9 cellular contexts compared by ENCODE assay signal in genomic region chr20:19947611-19948264, GRCh38.
A peak's percentile ranks its signal among the peaks of the same experiment; 100 is the strongest.
DNase-seq lines count a peak whose midpoint lies in the region; ATAC-seq and TF ChIP-seq lines count a peak whose summit lies in the region.
"Had no signal": no experiment of that assay in that cellular context is flagged by ENCODE, and none has a peak within 500 bp of the region (broad histone marks: within the 10 kb centered on the region; RNA-seq: fewer than 3 reads in every experiment).

No MANE protein-coding gene starts in this region.

- H3K4me3 Mint-ChIP-seq in activated CD4-positive, alpha-beta T cell treated with anti-CD3 and anti-CD28 coated beads, Interleukin-2, amount 10 ng/mL, durations not matched to agents 7 days and 5 days, result no peak overlapping the region
- H3K4me3 Mint-ChIP-seq: T-helper 1 cell treated with Interleukin-12 subunit alpha and Interleukin-12 subunit beta and Interleukin-4 antibody, amounts not matched to agents 30 μg/mL and 1 μg/mL, for 36 hours had no signal

- no peak overlapping the region for H3K27ac Mint-ChIP-seq in activated CD4-positive, alpha-beta T cell treated with anti-CD3 and anti-CD28 coated beads, Interleukin-2, amount 10 ng/mL, durations not matched to agents 7 days and 5 days
- H3K27ac Mint-ChIP-seq: T-helper 1 cell treated with Interleukin-12 subunit alpha and Interleukin-12 subunit beta and Interleukin-4 antibody, amounts not matched to agents 30 μg/mL and 1 μg/mL, for 36 hours had no signal

- H3K4me1 Mint-ChIP-seq in activated CD4-positive, alpha-beta T cell treated with anti-CD3 and anti-CD28 coated beads, Interleukin-2, amount 10 ng/mL, durations not matched to agents 7 days and 5 days, result peaks cover 5% of the 10 kb centered on the region

- POLR2A ChIA-PET in activated CD4-positive, alpha-beta T cell treated with anti-CD3 and anti-CD28 coated beads, Interleukin-2, amount 10 ng/mL, durations not matched to agents 7 days and 5 days (lab: Charles Lee), result no interaction called here

- no peaks in the 10 kb centered on the region for H3K27me3 Mint-ChIP-seq in activated CD4-positive, alpha-beta T cell treated with anti-CD3 and anti-CD28 coated beads, Interleukin-2, amount 10 ng/mL, durations not matched to agents 7 days and 5 days

- peak; percentile 32 for DNase-seq in EL
- peak; percentile 66 for DNase-seq in fibroblast of mammary gland (ENCODE audit: low read depth)
- no peak for DNase-seq in NCI-H1092 (lab: John Stamatoyannopoulos, UW)
- no peak for DNase-seq in NCI-H2196 treated with DMSO at 0.1 percent for 48 hours (lab: John Stamatoyannopoulos, UW; ENCODE audit: unreplicated experiment)
- DNase-seq in activated CD4-positive, alpha-beta T cell treated with anti-CD3 and anti-CD28 coated beads for 1 hour, result no peak
- no peak for DNase-seq in activated CD4-positive, alpha-beta T cell treated with anti-CD3 and anti-CD28 coated beads, Interleukin-2, amount 10 ng/mL, durations not matched to agents 7 days and 5 days

- no peak overlapping the region for H3K4me3 ChIP-seq in fibroblast of mammary gland (ENCODE audit: control insufficient read depth, low read depth, low read length)

- no peak for TF ChIP-seq CTCF in fibroblast of mammary gland (conservative IDR thresholded peaks at IDR 0.05; ENCODE audit: control insufficient read depth, insufficient read depth, low read depth, low read length)

- no peaks in the 10 kb centered on the region for H3K36me3 Mint-ChIP-seq in activated CD4-positive, alpha-beta T cell treated with anti-CD3 and anti-CD28 coated beads, Interleukin-2, amount 10 ng/mL, durations not matched to agents 7 days and 5 days (ENCODE audit: low read depth)

- ATAC-seq in GM21381 (IDR thresholded peaks at IDR 0.05; ENCODE audit: unreplicated experiment) (peak; percentile 48), HG03565 (IDR thresholded peaks at IDR 0.05; ENCODE audit: unreplicated experiment) (peak; percentile 69)

- CTCF ChIA-PET in activated CD4-positive, alpha-beta T cell treated with anti-CD3 and anti-CD28 coated beads, Interleukin-2, amount 10 ng/mL, durations not matched to agents 7 days and 5 days (lab: Charles Lee), result no interaction called here

- H3K9me3 Mint-ChIP-seq in activated CD4-positive, alpha-beta T cell treated with anti-CD3 and anti-CD28 coated beads, Interleukin-2, amount 10 ng/mL, durations not matched to agents 7 days and 5 days, result no peaks in the 10 kb centered on the region
- H3K9me3 Mint-ChIP-seq: T-helper 1 cell treated with Interleukin-12 subunit alpha and Interleukin-12 subunit beta and Interleukin-4 antibody, amounts not matched to agents 30 μg/mL and 1 μg/mL, for 36 hours had no signal

Comparison
In these comparisons a context has a peak if more than half of its experiments do, and no peak if none do; other contexts are left out.
1. DNase-seq: peak in EL (single experiment) and fibroblast of mammary gland (single experiment); none in NCI-H1092 (single experiment), NCI-H2196 treated with DMSO at 0.1 percent for 48 hours (single experiment), activated CD4-positive, alpha-beta T cell treated with anti-CD3 and anti-CD28 coated beads for 1 hour (single experiment) and activated CD4-positive, alpha-beta T cell treated with anti-CD3 and anti-CD28 coated beads, Interleukin-2, amount 10 ng/mL, durations not matched to agents 7 days and 5 days (single experiment).